ENCODE assay signal across 2 cellular contexts in genomic region chr21:39700318-39700717, GRCh38.
TF ChIP-seq lines count a peak whose summit lies in the region.

No MANE protein-coding gene starts in this region.

TF ChIP-seq in HEK293, 187 proteins besides CTCF, POLR2A, EP300 and RAD21:
- TF ChIP-seq ZIC2 (tag by site-specific recombination; IDR thresholded peaks at IDR 0.05): no peak
- peak; percentile 48; the same call in 1 of the 2 replicates for TF ChIP-seq SCRT2 (tag by site-specific recombination; IDR thresholded peaks at IDR 0.05)
- no peak for TF ChIP-seq TRIM28 (IDR thresholded peaks at IDR 0.05; ENCODE audit: borderline replicate concordance, low read length)

TF ChIP-seq in H1, 55 proteins besides CTCF, POLR2A, EP300 and RAD21:
- TF ChIP-seq HDAC2 (IDR thresholded peaks at IDR 0.05; ENCODE audit: borderline replicate concordance in 1 of 2, low read depth in 2 of 2, low read length in 2 of 2) (no peak), POLR2AphosphoS5 (IDR thresholded peaks at IDR 0.05; ENCODE audit: low read depth, low read length) (no peak), POU5F1 (IDR thresholded peaks at IDR 0.05; ENCODE audit: low read depth, low read length) (no peak), BCL11A (IDR thresholded peaks at IDR 0.05; ENCODE audit: low read depth in 2 of 2, low read length in 2 of 2) (no peak), GABPA (IDR thresholded peaks at IDR 0.05; ENCODE audit: borderline replicate concordance, insufficient read depth, low read length) (no peak), SAP30 (IDR thresholded peaks at IDR 0.05; ENCODE audit: insufficient read depth, insufficient replicate concordance, low read length) (no peak), TAF7 (optimal IDR thresholded peaks at IDR 0.05; ENCODE audit: borderline replicate concordance, low read depth, low read length) (no peak), TCF12 (IDR thresholded peaks at IDR 0.05; ENCODE audit: low read depth, low read length) (no peak), MAX (IDR thresholded peaks at IDR 0.05) (no peak), EGR1 (IDR thresholded peaks at IDR 0.05; ENCODE audit: borderline replicate concordance, low read depth, low read length) (no peak), CHD7 (IDR thresholded peaks at IDR 0.05; ENCODE audit: insufficient replicate concordance, low read length) (no peak), TEAD4 (IDR thresholded peaks at IDR 0.05; ENCODE audit: low read depth, low read length) (no peak), E2F6 (IDR thresholded peaks at IDR 0.05) (no peak), SIRT6 (IDR thresholded peaks at IDR 0.05; ENCODE audit: low read length) (no peak), EZH2 (IDR thresholded peaks at IDR 0.05; ENCODE audit: low read depth, low read length, severe bottlenecking) (no peak), PHF8 (conservative IDR thresholded peaks at IDR 0.05; ENCODE audit: low read depth, low read length) (no peak), JUND (IDR thresholded peaks at IDR 0.05; ENCODE audit: low read length) (no peak)
